Comparison of ENCODE assay signal across 9 cellular contexts in genomic region chr16:68382296-68382718, GRCh38.
DNase-seq lines count a peak whose midpoint lies in the region; ATAC-seq, FAIRE-seq and TF ChIP-seq lines count a peak whose summit lies in the region.
"Had no signal": no experiment of that assay in that cellular context is flagged by ENCODE, and none has a peak within 500 bp of the region (broad histone marks: within the 10 kb centered on the region; RNA-seq: fewer than 3 reads in every experiment).

No MANE protein-coding gene starts in this region.

- peaks cover 0 to 27% (median 0%) of the 10 kb centered on the region in 11 experiments; a peak in 4 of 22 replicates for H4K20me1 ChIP-seq in BLaER1 treated with 17β-estradiol and CSF1 and Interleukin-3, amounts not matched to agents 10 nM and 100 nM

- no peak overlapping the region for H3K9ac ChIP-seq in BLaER1 treated with 17β-estradiol and CSF1 and Interleukin-3, amounts not matched to agents 10 nM and 100 nM
- no peak overlapping the region for H3K9ac ChIP-seq in kidney (ENCODE audit: low read length in 2 of 2)

- H3K27ac ChIP-seq in BLaER1 treated with 17β-estradiol and CSF1 and Interleukin-3, amounts not matched to agents 10 nM and 100 nM, result no peak overlapping the region; a peak in 1 of 22 replicates
- H3K27ac ChIP-seq in Peyer's patch, result peak overlapping the region; percentile 32 to 99 (median 52)
- no peak overlapping the region for H3K27ac ChIP-seq in kidney (ENCODE audit: low read depth in 2 of 2, low read length in 2 of 2)

- H3K27me3 ChIP-seq in BLaER1 treated with 17β-estradiol and CSF1 and Interleukin-3, amounts not matched to agents 10 nM and 100 nM, result peaks cover 0 to 17% (median 0%) of the 10 kb centered on the region in 11 experiments; a peak in 3 of 22 replicates
- H3K27me3 ChIP-seq in Peyer's patch, result no peaks in the 10 kb centered on the region

- H3K4me3 ChIP-seq in BLaER1 treated with 17β-estradiol and CSF1 and Interleukin-3, amounts not matched to agents 10 nM and 100 nM, result no peak overlapping the region
- H3K4me3 ChIP-seq in Peyer's patch (peak overlapping the region in 2 of 4 donors; percentile 18 to 53), kidney (ENCODE audit: low read length in 2 of 2) (no peak overlapping the region)

- intact Hi-C loops in kidney (cut with DNase I), result no loop called here

- peak overlapping the region in 9 of 11 experiments; percentile 34 to 59 (median 45); a peak in 18 of 22 replicates for H3K4me2 ChIP-seq in BLaER1 treated with 17β-estradiol and CSF1 and Interleukin-3, amounts not matched to agents 10 nM and 100 nM

- peaks cover 26 to 49% (median 41%) of the 10 kb centered on the region in 10 experiments for H3K4me1 ChIP-seq in BLaER1 treated with 17β-estradiol and CSF1 and Interleukin-3, amounts not matched to agents 10 nM and 100 nM
- H3K4me1 ChIP-seq in Peyer's patch (peaks cover 3 to 29% (median 9%) of the 10 kb centered on the region in 4 donors), kidney (ENCODE audit: control insufficient read depth in 1 of 2, insufficient read depth in 1 of 2, low read depth in 1 of 2, low read length in 2 of 2) (no peaks in the 10 kb centered on the region)

- ATAC-seq in GM19328 (IDR thresholded peaks at IDR 0.05; ENCODE audit: unreplicated experiment), result no peak

- H3K9me3 ChIP-seq in BLaER1 treated with 17β-estradiol and CSF1 and Interleukin-3, amounts not matched to agents 10 nM and 100 nM (replicated peaks in 1 of 11), result no peaks in the 10 kb centered on the region
- H3K9me3 ChIP-seq in Peyer's patch (no peaks in the 10 kb centered on the region), kidney (ENCODE audit: control insufficient read depth in 1 of 2, low read length in 2 of 2) (no peaks in the 10 kb centered on the region)

- TF ChIP-seq CTCF in Peyer's patch (IDR thresholded peaks at IDR 0.05) (peak; percentile 4 to 89 (median 70)), kidney (IDR thresholded peaks at IDR 0.05; ENCODE audit: borderline replicate concordance, extremely low read depth, insufficient read depth) (no peak)

- TF ChIP-seq POLR2A in Peyer's patch (IDR thresholded peaks at IDR 0.05), result peak; percentile 23 to 73

- DNase-seq in GM19238 (ENCODE audit: insufficient read length, low spot score) (peak; percentile 60), Peyer's patch (peak; percentile 40 to 89 (median 88)), kidney (peak; percentile 60), NCI-H1436 treated with DMSO at 0.1 percent for 48 hours (lab: John Stamatoyannopoulos, UW) (no peak), NCI-H2171 (lab: John Stamatoyannopoulos, UW) (no peak), NCI-H1417 treated with DMSO at 0.1 percent for 48 hours (lab: John Stamatoyannopoulos, UW) (no peak)
- DNase-seq: MV-4-11 had no signal

- H3K36me3 ChIP-seq in BLaER1 treated with 17β-estradiol and CSF1 and Interleukin-3, amounts not matched to agents 10 nM and 100 nM, result no peaks in the 10 kb centered on the region
- H3K36me3 ChIP-seq in Peyer's patch (peaks cover 0 to 29% (median 0%) of the 10 kb centered on the region in 3 donors), kidney (ENCODE audit: control insufficient read depth in 1 of 2, insufficient read depth in 2 of 2, low read length in 2 of 2) (no peaks in the 10 kb centered on the region)

- no peak for FAIRE-seq in kidney (lab: Jason Lieb, UNC)

Comparison
In these comparisons a context has a peak if more than half of its experiments do, and no peak if none do; other contexts are left out.
1. H3K27ac ChIP-seq: peak in Peyer's patch (4 of 4); none in BLaER1 treated with 17β-estradiol and CSF1 and Interleukin-3, amounts not matched to agents 10 nM and 100 nM (0 of 11) and kidney (0 of 2).
2. DNase-seq: peak in GM19238 (single experiment), Peyer's patch (3 of 3) and kidney (single experiment); none in NCI-H1436 treated with DMSO at 0.1 percent for 48 hours (single experiment), NCI-H2171 (single experiment) and NCI-H1417 treated with DMSO at 0.1 percent for 48 hours (single experiment).